In genomic region chr11:64291746-64292457, GRCh38 we compare ENCODE assay signal across 10 cellular contexts. TPM values are rescaled to one million over a fixed set of nuclear protein-coding genes. Genes with fewer than 3 reads are reported as not detected.
DNase-seq lines count a peak whose midpoint lies in the region; ATAC-seq, FAIRE-seq and TF ChIP-seq lines count a peak whose summit lies in the region.
"Had no signal": no experiment of that assay in that cellular context is flagged by ENCODE, and none has a peak within 500 bp of the region (broad histone marks: within the 10 kb centered on the region; RNA-seq: fewer than 3 reads in every experiment).

No MANE protein-coding gene starts in this region.

- POLR2A ChIA-PET in A549 (lab: Yijun Ruan, JAX): no interaction called here

- peak overlapping the region in 1 of 6 donors; percentile 68 for H3K27ac Mint-ChIP-seq in naive B cell

- H3K4me3 Mint-ChIP-seq in naive B cell: peak overlapping the region in 2 of 8 donors; percentile 37 to 78

- 36% methylated on average over 10 of the region's 96 CpGs for WGBS in A549 (ENCODE audit: missing lambda C conversion rate)
- 2% methylated on average over 96 of the region's 96 CpGs for WGBS in HUES64

- no peak for TF ChIP-seq POLR2A in A549 (IDR thresholded peaks at IDR 0.05; ENCODE audit: low read length)

- CTCF ChIA-PET in A549 (lab: Yijun Ruan, JAX): interaction anchor here (1.1 to 20.5 kb wide), 2 partner anchors 10 to 12 kb away, joined by 3 to 448 read pairs; partner anchors contain the start of genes CATSPERZ and ESRRA

- ATAC-seq in A549 (no peak), naive B cell (ENCODE audit: low read depth in 2 of 2) (peak; percentile 65 to 73), GM18858 (IDR thresholded peaks at IDR 0.05; ENCODE audit: unreplicated experiment) (no peak)

- FAIRE-seq in A549 (lab: Jason Lieb, UNC): no peak
- FAIRE-seq: TTC549 had no signal

- no peak for TF ChIP-seq RAD21 in A549 (conservative IDR thresholded peaks at IDR 0.05 in 1 of 2, IDR thresholded peaks at IDR 0.05 in 1 of 2)

- H3K27ac ChIP-seq in A549 (0 out of 6 replicates have a peak overlapping the region, but pooled peaks of 1 of the 2 experiments have one; percentile 30), HUES64 (ENCODE audit: low read depth, low read length) (no peak overlapping the region)
- no peak overlapping the region for H3K27ac ChIP-seq in effector memory CD4-positive, alpha-beta T cell (ENCODE audit: insufficient read depth, low read length, poor library complexity, severe bottlenecking)

- H3K4me3 ChIP-seq in A549: no peak overlapping the region
- peak overlapping the region; percentile 47 for H3K4me3 ChIP-seq in HUES64 (ENCODE audit: low read length)
- peak overlapping the region; percentile 42 for H3K4me3 ChIP-seq in effector memory CD4-positive, alpha-beta T cell (ENCODE audit: insufficient read depth, low read depth, low read length, poor library complexity, severe bottlenecking)

- no peaks in the 10 kb centered on the region for H3K36me3 ChIP-seq in HUES64 (ENCODE audit: insufficient read depth, low read length)
- no peaks in the 10 kb centered on the region for H3K36me3 ChIP-seq in effector memory CD4-positive, alpha-beta T cell (ENCODE audit: control insufficient read depth, insufficient read depth, low read length)

- no peak for TF ChIP-seq EP300 in A549 (IDR thresholded peaks at IDR 0.05)

- TF ChIP-seq CTCF in A549 (IDR thresholded peaks at IDR 0.05): no peak

- no peaks in the 10 kb centered on the region for H3K9me3 Mint-ChIP-seq in naive B cell

- peaks cover 9 to 17% (median 10%) of the 10 kb centered on the region in 3 donors for H3K4me1 Mint-ChIP-seq in naive B cell

- H3K36me3 Mint-ChIP-seq in naive B cell: peaks cover 0 to 7% of the 10 kb centered on the region in 2 donors

- H3K9ac ChIP-seq in HUES64 (ENCODE audit: low read depth, low read length): no peak overlapping the region

- DNase-seq in A549 (ENCODE audit: low read depth in 1 of 2, low spot score in 1 of 2): no peak
- no peak for DNase-seq in effector memory CD4-positive, alpha-beta T cell
- DNase-seq in naive B cell: peak; percentile 18
- no peak for DNase-seq in NCI-H1105 (lab: John Stamatoyannopoulos, UW)
- DNase-seq in islet precursor cell: no peak
- no peak for DNase-seq in HCEC 1CT
- DNase-seq: NCI-H446 had no signal

- peaks cover 81% of the 10 kb centered on the region for H3K27me3 ChIP-seq in HUES64 (ENCODE audit: insufficient read depth, low read length)
- peaks cover 43% of the 10 kb centered on the region for H3K27me3 ChIP-seq in effector memory CD4-positive, alpha-beta T cell (replicated peaks; ENCODE audit: control insufficient read depth, insufficient read depth, low read length, poor library complexity, severe bottlenecking)

- H3K9me3 ChIP-seq in A549 (no peaks in the 10 kb centered on the region), HUES64 (ENCODE audit: insufficient read depth, low read depth, low read length) (no peaks in the 10 kb centered on the region)
- H3K9me3 ChIP-seq in effector memory CD4-positive, alpha-beta T cell (ENCODE audit: control insufficient read depth, low read length): no peaks in the 10 kb centered on the region

- peaks cover 39 to 56% (median 44%) of the 10 kb centered on the region in 3 donors for H3K27me3 Mint-ChIP-seq in naive B cell

- H3K4me2 ChIP-seq in A549: peak overlapping the region; percentile 49

- H3K4me1 ChIP-seq in A549: peaks cover 5% of the 10 kb centered on the region; the same call in 2 of the 3 replicates
- H3K4me1 ChIP-seq in HUES64 (ENCODE audit: insufficient read depth, low read length): no peaks in the 10 kb centered on the region
- H3K4me1 ChIP-seq in effector memory CD4-positive, alpha-beta T cell (ENCODE audit: control insufficient read depth, insufficient read depth, low read length, poor library complexity, severe bottlenecking): peaks cover 11% of the 10 kb centered on the region

TF ChIP-seq in A549, 52 proteins besides CTCF, POLR2A, EP300 and RAD21:
- no peak for TF ChIP-seq TP53 (CRISPR knock-in tag; IDR thresholded peaks at IDR 0.05)
- TF ChIP-seq NPAS2 (CRISPR knock-in tag; IDR thresholded peaks at IDR 0.05; ENCODE audit: borderline replicate concordance): no peak
- no peak for TF ChIP-seq JUNB (IDR thresholded peaks at IDR 0.05)
- TF ChIP-seq HOXB5 (CRISPR knock-in tag; IDR thresholded peaks at IDR 0.05): no peak
- TF ChIP-seq ZSCAN20 (CRISPR knock-in tag; IDR thresholded peaks at IDR 0.05): no peak
- TF ChIP-seq FOSB (CRISPR knock-in tag; IDR thresholded peaks at IDR 0.05): no peak
- no peak for TF ChIP-seq FOXS1 (CRISPR knock-in tag; IDR thresholded peaks at IDR 0.05)
- TF ChIP-seq CHD4 (IDR thresholded peaks at IDR 0.05; ENCODE audit: borderline replicate concordance): no peak
- no peak for TF ChIP-seq RCOR1 (IDR thresholded peaks at IDR 0.05; ENCODE audit: low read depth, low read length)
- no peak for TF ChIP-seq HMGXB4 (CRISPR knock-in tag; IDR thresholded peaks at IDR 0.05; ENCODE audit: borderline replicate concordance)
- no peak for TF ChIP-seq GATA3 (IDR thresholded peaks at IDR 0.05; ENCODE audit: borderline replicate concordance)
TF ChIP-seq in A549: peak in this region for 0.

RNA-seq across cellular contexts. Expression of gene KCNK4, which starts 0.8 kb away (rescaled TPM):
- polyA plus RNA-seq in A549 (2011; rRNA removed) (not detected in 2 replicates), A549 (2017; fragmentation: RNase III; extraction: RNeasy Plus Mini Kit Qiagen cat#74134 plus additional on column Dnase treatment) (0.12 to 0.28 TPM (median 0.17 TPM) in 3 replicates), naive B cell (ENCODE audit: low read depth in 6 of 6) (not detected)
- polyA plus RNA-seq in A549 (2012; cell fraction: cytosol; rRNA removed): 0.06 TPM in 1 of 2 replicates, not detected in the other
- 0.41 and 0.42 TPM in 2 replicates for polyA plus RNA-seq in A549 (2012; cell fraction: nucleus; rRNA removed)
- polyA minus RNA-seq in A549 (2011; rRNA and poly(A)+ RNA removed): not detected in 2 replicates
- polyA plus RNA-seq in HUES64 (2013, experiment 1 of 2): not detected
- not detected for polyA plus RNA-seq in HUES64 (2013, experiment 2 of 2)

RNA-seq across cellular contexts. Expression of gene GPR137, which starts 6.3 kb away (rescaled TPM):
- 11.0 and 14.4 TPM in 2 replicates for polyA plus RNA-seq in A549 (2011; rRNA removed)
- polyA plus RNA-seq in A549 (2012; cell fraction: cytosol; rRNA removed): 27.0 and 40.8 TPM in 2 replicates
- polyA plus RNA-seq in A549 (2012; cell fraction: nucleus; rRNA removed): 77.0 and 77.5 TPM in 2 replicates
- 33.9 to 38.5 TPM (median 37.4 TPM) in 3 replicates for polyA plus RNA-seq in A549 (2017; fragmentation: RNase III; extraction: RNeasy Plus Mini Kit Qiagen cat#74134 plus additional on column Dnase treatment)
- polyA minus RNA-seq in A549 (2011; rRNA and poly(A)+ RNA removed): 17.2 and 17.6 TPM in 2 replicates
- 25.3 TPM for polyA plus RNA-seq in HUES64 (2013, experiment 1 of 2)
- 25.2 TPM for polyA plus RNA-seq in HUES64 (2013, experiment 2 of 2)
- polyA plus RNA-seq in naive B cell (ENCODE audit: low read depth in 6 of 6): 10 to 100 TPM; 17.3 to 35.5 (median 21.0) TPM

RNA-seq across cellular contexts. Expression of gene BAD, which starts 7.4 kb away (rescaled TPM):
- 33.7 and 35.6 TPM in 2 replicates for polyA plus RNA-seq in A549 (2011; rRNA removed)
- 78.5 and 99.7 TPM in 2 replicates for polyA plus RNA-seq in A549 (2012; cell fraction: cytosol; rRNA removed)
- polyA plus RNA-seq in A549 (2012; cell fraction: nucleus; rRNA removed): 56.7 and 63.9 TPM in 2 replicates
- 65.7 to 68.4 TPM (median 66.4 TPM) in 3 replicates for polyA plus RNA-seq in A549 (2017; fragmentation: RNase III; extraction: RNeasy Plus Mini Kit Qiagen cat#74134 plus additional on column Dnase treatment)
- polyA minus RNA-seq in A549 (2011; rRNA and poly(A)+ RNA removed): 7.1 and 11.8 TPM in 2 replicates
- 22.6 TPM for polyA plus RNA-seq in HUES64 (2013, experiment 1 of 2)
- polyA plus RNA-seq in HUES64 (2013, experiment 2 of 2): 24.0 TPM
- polyA plus RNA-seq in naive B cell (ENCODE audit: low read depth in 6 of 6): 10 to 100 TPM; 45.5 to 72.8 (median 52.8) TPM

RNA-seq across cellular contexts. Expression of gene CATSPERZ, which starts 8.3 kb away (rescaled TPM):
- polyA plus RNA-seq in A549 (2011; rRNA removed) (1.9 TPM in 2 replicates), A549 (2017; fragmentation: RNase III; extraction: RNeasy Plus Mini Kit Qiagen cat#74134 plus additional on column Dnase treatment) (3.4 to 4.7 TPM (median 4.1 TPM) in 3 replicates), naive B cell (ENCODE audit: low read depth in 6 of 6) (not detected)
- 5.9 TPM in 2 replicates for polyA plus RNA-seq in A549 (2012; cell fraction: cytosol; rRNA removed)
- 1.7 and 4.2 TPM in 2 replicates for polyA plus RNA-seq in A549 (2012; cell fraction: nucleus; rRNA removed)
- polyA minus RNA-seq in A549 (2011; rRNA and poly(A)+ RNA removed): not detected in 2 replicates
- polyA plus RNA-seq in HUES64 (2013, experiment 1 of 2): not detected
- polyA plus RNA-seq in HUES64 (2013, experiment 2 of 2): 0.44 TPM

RNA-seq across cellular contexts. Expression of gene ESRRA, which starts 13.4 kb away (rescaled TPM):
- polyA plus RNA-seq in A549 (2011; rRNA removed) (13.9 and 15.2 TPM in 2 replicates), A549 (2017; fragmentation: RNase III; extraction: RNeasy Plus Mini Kit Qiagen cat#74134 plus additional on column Dnase treatment) (30.9 to 35.5 TPM (median 33.5 TPM) in 3 replicates), naive B cell (ENCODE audit: low read depth in 6 of 6) (1 to 10 TPM; 3.4 to 8.5 (median 6.5) TPM)
- polyA plus RNA-seq in A549 (2012; cell fraction: cytosol; rRNA removed): 30.4 and 39.1 TPM in 2 replicates
- 43.3 and 53.6 TPM in 2 replicates for polyA plus RNA-seq in A549 (2012; cell fraction: nucleus; rRNA removed)
- 11.4 and 19.0 TPM in 2 replicates for polyA minus RNA-seq in A549 (2011; rRNA and poly(A)+ RNA removed)
- 21.4 TPM for polyA plus RNA-seq in HUES64 (2013, experiment 1 of 2)
- polyA plus RNA-seq in HUES64 (2013, experiment 2 of 2): 17.6 TPM

Comparison
In these comparisons a context has a peak if more than half of its experiments do, and no peak if none do; other contexts are left out.
1. ATAC-seq: peak in naive B cell (2 of 2); none in A549 (0 of 2) and GM18858 (single experiment).